In the genomic region with DNA sequence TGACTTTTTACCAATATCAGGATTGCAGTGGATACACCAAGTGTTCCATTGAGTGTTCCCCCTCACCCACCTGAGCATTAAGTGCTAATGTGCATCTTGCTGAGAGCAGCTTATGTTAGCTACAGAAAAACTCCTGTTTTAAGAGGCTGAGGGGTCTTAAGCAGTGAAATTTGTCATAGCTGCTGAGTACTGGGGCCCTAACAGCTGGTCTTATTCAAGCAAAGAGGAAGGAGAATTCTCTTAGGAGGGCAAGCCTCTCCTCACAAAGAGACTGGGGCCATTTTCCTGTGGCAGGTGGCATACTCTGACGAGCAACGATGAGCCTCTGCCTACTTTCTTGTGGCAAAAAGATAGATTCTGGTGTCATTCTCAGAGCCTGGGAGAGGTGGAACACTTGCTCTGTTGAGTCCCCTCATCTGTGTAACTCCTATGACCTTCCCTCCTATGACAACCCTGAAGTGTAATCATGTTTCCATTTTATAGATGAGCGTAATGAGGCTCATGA, we compare ENCODE assay signal across 19 cellular contexts. TPM values are rescaled to one million over a fixed set of nuclear protein-coding genes. Genes with fewer than 3 reads are reported as not detected.
A peak's percentile ranks its signal among the peaks of the same experiment; 100 is the strongest.
DNase-seq lines count a peak whose midpoint lies in the region; ATAC-seq and TF ChIP-seq lines count a peak whose summit lies in the region.
"Had no signal": no experiment of that assay in that cellular context is flagged by ENCODE, and none has a peak within 500 bp of the region (broad histone marks: within the 10 kb centered on the region; RNA-seq: fewer than 3 reads in every experiment).

No MANE protein-coding gene starts in this region.

- POLR2A ChIA-PET in HEK293 (lab: Yijun Ruan, JAX) (no interaction called here), Panc1 (lab: Charles Lee) (no interaction called here)
- POLR2A ChIA-PET in activated CD4-positive, alpha-beta memory T cell treated with anti-CD3 and anti-CD28 coated beads for 36 hours (lab: Charles Lee) = no interaction called here

- no peak overlapping the region for H3K27ac Mint-ChIP-seq in activated CD4-positive, alpha-beta memory T cell treated with anti-CD3 and anti-CD28 coated beads for 36 hours
- H3K27ac Mint-ChIP-seq: CD8-positive, alpha-beta T cell; T-cell had no signal

- no peak for TF ChIP-seq EP300 in transverse colon (IDR thresholded peaks at IDR 0.05; ENCODE audit: low read depth)

- peaks cover 42% of the 10 kb centered on the region for H3K4me1 Mint-ChIP-seq in activated CD4-positive, alpha-beta memory T cell treated with anti-CD3 and anti-CD28 coated beads for 36 hours (ENCODE audit: low read depth)

- no peak overlapping the region for H3K4me2 ChIP-seq in hepatocyte

- H2AFZ ChIP-seq in hepatocyte = no peak overlapping the region

- H3K4me3 ChIP-seq in HEK293 (ENCODE audit: low read depth, low read length) (no peak overlapping the region), Panc1 (ENCODE audit: low read depth in 2 of 2, low read length in 2 of 2) (no peak overlapping the region), hepatocyte (no peak overlapping the region), transverse colon (no peak overlapping the region), mucosa of descending colon (no peak overlapping the region)

- H3K36me3 ChIP-seq in HEK293 (ENCODE audit: control insufficient read depth in 2 of 2, insufficient read depth in 1 of 2, low read length in 2 of 2) (no peaks in the 10 kb centered on the region), Panc1 (ENCODE audit: control insufficient read depth, insufficient read depth, low read length) (no peaks in the 10 kb centered on the region; the same call in 1 of the 2 replicates), hepatocyte (replicated peaks; ENCODE audit: insufficient read depth, low read depth) (no peaks in the 10 kb centered on the region), transverse colon (no peaks in the 10 kb centered on the region), mucosa of descending colon (ENCODE audit: low read depth) (no peaks in the 10 kb centered on the region)

- no peaks in the 10 kb centered on the region for H3K9me2 ChIP-seq in hepatocyte (replicated peaks; ENCODE audit: insufficient read depth)

- DNase-seq in Panc1 (ENCODE audit: low read depth, low spot score) (no peak), hepatocyte (ENCODE audit: low spot score) (no peak), transverse colon (no peak), mucosa of descending colon (no peak)
- no peak for DNase-seq in activated CD4-positive, alpha-beta memory T cell treated with anti-CD3 and anti-CD28 coated beads for 36 hours
- DNase-seq: CD8-positive, alpha-beta T cell; DMS153; GOT3; HCEC 1CT; KBM-7; NCI-H1092 treated with DMSO at 0.1 percent for 48 hours; NCI-H1436 treated with DMSO at 0.1 percent for 48 hours; NCI-H2029; NCI-H226; NCI-H510A treated with DMSO at 0.1 percent for 48 hours; T-cell had no signal

- H3K27me3 ChIP-seq in Panc1 (ENCODE audit: control insufficient read depth, insufficient read depth, low read length) (no peaks in the 10 kb centered on the region), hepatocyte (no peaks in the 10 kb centered on the region), transverse colon (no peaks in the 10 kb centered on the region)

- WGBS in hepatocyte (ENCODE audit: low lambda C conversion rate, missing lambda C conversion rate) = 97% methylated on average over 3 of the region's 3 CpGs
- 87% methylated on average over 3 of the region's 3 CpGs; no CpG with 5 or more reads in 1 of the 2 donors for WGBS in transverse colon (ENCODE audit: low coverage in 1 of 2), 2 donors

- H3K79me2 ChIP-seq in hepatocyte = peaks cover 64% of the 10 kb centered on the region

- no peaks in the 10 kb centered on the region for H3K9me3 ChIP-seq in HEK293 (ENCODE audit: control insufficient read depth, insufficient read depth, low read depth, low read length)
- no peaks in the 10 kb centered on the region for H3K9me3 ChIP-seq in Panc1 (ENCODE audit: control insufficient read depth, insufficient read depth, low read depth, low read length)
- H3K9me3 ChIP-seq in hepatocyte (ENCODE audit: low read depth) = no peaks in the 10 kb centered on the region
- no peaks in the 10 kb centered on the region for H3K9me3 ChIP-seq in transverse colon
- no peaks in the 10 kb centered on the region for H3K9me3 ChIP-seq in mucosa of descending colon

- no peaks in the 10 kb centered on the region for H3K36me3 Mint-ChIP-seq in activated CD4-positive, alpha-beta memory T cell treated with anti-CD3 and anti-CD28 coated beads for 36 hours
- H3K36me3 Mint-ChIP-seq: CD8-positive, alpha-beta T cell; T-cell had no signal

- no TSS peak for BruUV-seq in Panc1 (replicated peaks; lab: Mats Ljungman, UMichigan)

- CTCF ChIA-PET in HEK293 (lab: Yijun Ruan, JAX) (interaction anchor here (0.5 kb wide), 1 partner anchor 27 kb away, joined by 3 read pairs; no protein-coding TSS in a partner anchor), Panc1 (lab: Charles Lee) (interaction anchor here (1.1 kb wide), 1 partner anchor 18 kb away, joined by 6 read pairs; no protein-coding TSS in a partner anchor)
- CTCF ChIA-PET in activated CD4-positive, alpha-beta memory T cell treated with anti-CD3 and anti-CD28 coated beads for 36 hours (lab: Charles Lee) = interaction anchor here (0.6 kb wide), 1 partner anchor 431 kb away, joined by 3 read pairs; no protein-coding TSS in a partner anchor

- H3K27me3 Mint-ChIP-seq in activated CD4-positive, alpha-beta memory T cell treated with anti-CD3 and anti-CD28 coated beads for 36 hours = peaks cover 6% of the 10 kb centered on the region
- H3K27me3 Mint-ChIP-seq: T-cell had no signal

- no peak for TF ChIP-seq POLR2A in transverse colon (IDR thresholded peaks at IDR 0.05)

- H3K4me1 ChIP-seq in HEK293 (ENCODE audit: control insufficient read depth, insufficient read depth, low read length) (peaks cover 28% of the 10 kb centered on the region), Panc1 (ENCODE audit: control insufficient read depth, insufficient read depth, low read length) (peaks cover 81% of the 10 kb centered on the region), hepatocyte (ENCODE audit: insufficient read depth) (peaks cover 48% of the 10 kb centered on the region), transverse colon (peaks cover 21 to 76% (median 44%) of the 10 kb centered on the region in 4 donors), mucosa of descending colon (ENCODE audit: low read depth) (peaks cover 40% of the 10 kb centered on the region)

- in situ Hi-C loops in Panc1 (cut with HindIII; ENCODE audit: low pct_unique_long_range_greater_than_20kb, low sequenced_read_pairs) = no loop called here
- in situ Hi-C loops in transverse colon (cut with MboI; ENCODE audit: low pct_ligation_motif_present in 1 of 4, low pct_unique_long_range_greater_than_20kb in 1 of 4, low sequenced_read_pairs in 3 of 4) = no loop called here

- no peak overlapping the region for H3K4me3 Mint-ChIP-seq in activated CD4-positive, alpha-beta memory T cell treated with anti-CD3 and anti-CD28 coated beads for 36 hours
- H3K4me3 Mint-ChIP-seq: CD8-positive, alpha-beta T cell; T-cell had no signal

- intact Hi-C loops in Panc1 (cut with micrococcal nuclease; ENCODE audit: unreplicated experiment) = no loop called here
- intact Hi-C loops in transverse colon (cut with DNase I; ENCODE audit: low total_unique reads) = no loop called here
- intact Hi-C loops in activated CD4-positive, alpha-beta memory T cell treated with anti-CD3 and anti-CD28 coated beads for 36 hours (cut with micrococcal nuclease) = no loop called here
- intact Hi-C loops in mucosa of descending colon (cut with DNase I, micrococcal nuclease) = no loop called here

- H3K27ac ChIP-seq in HEK293 (ENCODE audit: extremely low read depth, low read depth, low read length) (no peak overlapping the region), Panc1 (ENCODE audit: low read length) (peak overlapping the region; percentile 71), hepatocyte (peak overlapping the region; percentile 44), transverse colon (peak overlapping the region in 3 of 4 donors; percentile 47 to 69 (median 63))

- ATAC-seq in Panc1 (no peak), mucosa of descending colon (no peak), GM21447 (IDR thresholded peaks at IDR 0.05; ENCODE audit: unreplicated experiment) (no peak)
- ATAC-seq: CD8-positive, alpha-beta T cell; SK-N-SH treated with all-trans-retinoic acid at 6 μM for 48 hours; T-cell had no signal

- TF ChIP-seq CTCF in HEK293 (tag by site-specific recombination; IDR thresholded peaks at IDR 0.05) (no peak), Panc1 (IDR thresholded peaks at IDR 0.05) (no peak), hepatocyte (IDR thresholded peaks at IDR 0.05; ENCODE audit: poor library complexity) (no peak), transverse colon (IDR thresholded peaks at IDR 0.05) (no peak), mucosa of descending colon (IDR thresholded peaks at IDR 0.05) (no peak)

- no peaks in the 10 kb centered on the region for H3K9me3 Mint-ChIP-seq in activated CD4-positive, alpha-beta memory T cell treated with anti-CD3 and anti-CD28 coated beads for 36 hours
- H3K9me3 Mint-ChIP-seq: CD8-positive, alpha-beta T cell; T-cell had no signal

- no peaks in the 10 kb centered on the region for H4K20me1 ChIP-seq in hepatocyte (ENCODE audit: insufficient read depth, poor library complexity, severe bottlenecking)

TF ChIP-seq in HEK293, 187 proteins besides CTCF, POLR2A, EP300 and RAD21:
- TF ChIP-seq ZBTB20 (tag by site-specific recombination; IDR thresholded peaks at IDR 0.05) (peak; percentile 59), ZNF354C (tag by site-specific recombination; IDR thresholded peaks at IDR 0.05; ENCODE audit: borderline replicate concordance, low read depth) (no peak), ZNF561 (tag by site-specific recombination; IDR thresholded peaks at IDR 0.05; ENCODE audit: borderline replicate concordance) (no peak), ZNF157 (tag by site-specific recombination; IDR thresholded peaks at IDR 0.05) (no peak), SCRT2 (tag by site-specific recombination; IDR thresholded peaks at IDR 0.05) (no peak)

RNA-seq across cellular contexts. Expression of a gene that starts 53.2 kb away (rescaled TPM):
- total RNA-seq in Panc1 (2021; ENCODE audit: unreplicated experiment) (60.1 TPM), hepatocyte (11.8 and 14.1 TPM in 2 replicates), transverse colon (10 to 100 TPM in 3 of 4 donors, 1 to 10 TPM in 1; 8.4 to 34.8 (median 29.7) TPM), mucosa of descending colon (10 to 100 TPM; 38.1 to 65.0 (median 43.4) TPM)
- polyA plus RNA-seq in Panc1 (2012; ENCODE audit: insufficient read length) = 61.0 TPM
- 12.7 and 17.7 TPM in 2 replicates for polyA plus RNA-seq in hepatocyte
- total RNA-seq in activated CD4-positive, alpha-beta memory T cell treated with anti-CD3 and anti-CD28 coated beads for 36 hours = 1 to 10 TPM; 6.1 to 8.9 TPM
